In the genomic region with DNA sequence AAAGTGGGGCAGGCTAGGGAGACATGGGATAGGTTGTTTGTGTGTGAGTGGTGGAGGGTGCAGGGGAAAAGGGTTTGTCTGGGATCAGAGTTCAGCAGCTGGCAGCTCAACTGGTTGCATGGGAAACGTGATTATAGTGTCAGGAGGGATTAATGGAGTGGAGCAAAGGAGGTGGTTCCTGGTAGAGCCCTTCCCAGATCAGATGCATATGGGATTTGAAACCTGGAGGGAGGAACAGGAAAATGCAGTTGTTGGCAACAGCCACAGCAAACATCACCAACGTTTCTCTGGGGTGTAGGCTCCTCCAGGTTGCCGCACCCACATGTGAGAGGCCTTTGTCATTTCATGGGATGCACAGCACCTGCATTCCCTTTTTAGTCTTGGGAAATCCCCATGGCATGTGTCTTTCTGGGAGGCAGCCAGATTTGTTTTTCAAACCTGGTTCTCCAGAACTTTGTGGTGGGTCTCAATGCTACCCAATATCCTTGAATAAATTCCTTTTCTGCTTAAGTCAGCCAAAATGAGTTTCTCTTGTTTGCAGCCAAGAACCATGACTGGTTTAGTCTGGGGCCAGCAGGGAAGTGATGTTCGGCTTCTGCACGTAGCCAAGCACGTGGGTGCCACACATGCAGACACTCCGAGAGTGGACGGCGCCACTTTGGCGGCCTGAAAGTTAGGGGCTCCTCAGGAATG, we compare ENCODE assay signal across 1 cellular context.
TF ChIP-seq lines count a peak whose summit lies in the region.

No MANE protein-coding gene starts in this region.

TF ChIP-seq in GM12878, 131 proteins besides CTCF, POLR2A, EP300 and RAD21:
- TF ChIP-seq ZSCAN29 (IDR thresholded peaks at IDR 0.05) (no peak), CBX5 (IDR thresholded peaks at IDR 0.05; ENCODE audit: low read depth) (no peak), RUNX3 (IDR thresholded peaks at IDR 0.05; ENCODE audit: low read length) (peak; percentile 34; the same call in 1 of the 2 replicates)
TF ChIP-seq in GM12878: peak in this region for 1.
